Comparison of ENCODE assay signal across 9 cellular contexts in the genomic region with DNA sequence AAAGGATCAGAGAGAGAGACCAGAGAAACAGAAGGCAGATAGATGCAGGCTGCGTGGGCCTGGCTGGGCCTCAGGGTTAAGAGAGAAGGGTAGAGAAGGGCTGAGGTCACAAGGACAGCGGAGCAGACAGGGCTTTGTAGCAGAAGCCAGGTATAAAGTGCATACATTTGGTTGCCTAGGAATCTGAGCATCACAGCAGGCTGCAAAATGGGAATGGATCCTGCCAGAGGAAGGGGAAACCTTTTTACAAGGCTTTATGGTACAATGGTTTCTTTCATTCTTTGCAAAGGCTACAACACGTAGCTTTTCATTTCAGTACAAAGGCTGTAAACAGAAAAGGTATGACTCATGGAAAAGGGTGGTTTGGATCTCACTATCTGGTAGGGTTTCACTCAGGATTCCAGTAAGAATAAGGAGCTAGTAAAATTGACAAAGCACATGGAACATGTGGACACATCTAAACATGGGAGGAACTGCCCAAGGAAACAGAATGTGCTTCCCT.
DNase-seq lines count a peak whose midpoint lies in the region; ATAC-seq and TF ChIP-seq lines count a peak whose summit lies in the region.
"Had no signal": no experiment of that assay in that cellular context is flagged by ENCODE, and none has a peak within 500 bp of the region (broad histone marks: within the 10 kb centered on the region; RNA-seq: fewer than 3 reads in every experiment).

No MANE protein-coding gene starts in this region.

- TF ChIP-seq CTCF in lower lobe of right lung (IDR thresholded peaks at IDR 0.05) = no peak
- TF ChIP-seq CTCF in thyroid gland (IDR thresholded peaks at IDR 0.05) = no peak

- H3K4me3 Mint-ChIP-seq in central memory CD8-positive, alpha-beta T cell = no peak overlapping the region
- H3K4me3 Mint-ChIP-seq: CD8-positive, alpha-beta memory T cell had no signal

- no peaks in the 10 kb centered on the region for H3K9me3 Mint-ChIP-seq in central memory CD8-positive, alpha-beta T cell

- H3K4me1 Mint-ChIP-seq in central memory CD8-positive, alpha-beta T cell = no peaks in the 10 kb centered on the region
- H3K4me1 Mint-ChIP-seq: CD8-positive, alpha-beta memory T cell had no signal

- no peaks in the 10 kb centered on the region for H3K27me3 Mint-ChIP-seq in central memory CD8-positive, alpha-beta T cell

- intact Hi-C loops in lower lobe of right lung (cut with DNase I) = no loop called here
- intact Hi-C loops in thyroid gland (cut with DNase I) = no loop called here

- 83 to 87% methylated on average over 3 of the region's 3 CpGs for WGBS in thyroid gland, 2 donors

- H3K9ac ChIP-seq in HUES6 (ENCODE audit: low read length) = peak overlapping the region; percentile 35

- H3K4me3 ChIP-seq in HUES6 (ENCODE audit: low read depth, low read length) (no peak overlapping the region), lower lobe of right lung (no peak overlapping the region), thyroid gland (replicated peaks in 1 of 3) (no peak overlapping the region)

- H3K9me3 ChIP-seq in HUES6 (ENCODE audit: control insufficient read depth, insufficient read depth, low read depth, low read length) = no peaks in the 10 kb centered on the region
- H3K9me3 ChIP-seq in lower lobe of right lung = no peaks in the 10 kb centered on the region
- no peaks in the 10 kb centered on the region for H3K9me3 ChIP-seq in thyroid gland

- in situ Hi-C loops in Caki2 (cut with HindIII; ENCODE audit: low pct_unique_long_range_greater_than_20kb, low sequenced_read_pairs) = no loop called here

- H3K36me3 ChIP-seq in HUES6 (ENCODE audit: control insufficient read depth, insufficient read depth, low read length) = peaks cover 5% of the 10 kb centered on the region
- peaks cover 24% of the 10 kb centered on the region for H3K36me3 ChIP-seq in lower lobe of right lung
- no peaks in the 10 kb centered on the region for H3K36me3 ChIP-seq in thyroid gland

- H3K27me3 ChIP-seq in HUES6 (ENCODE audit: control insufficient read depth, insufficient read depth, low read length) (no peaks in the 10 kb centered on the region), lower lobe of right lung (ENCODE audit: low read depth) (no peaks in the 10 kb centered on the region), thyroid gland (no peaks in the 10 kb centered on the region)

- H3K27ac ChIP-seq in HUES6 (ENCODE audit: low read depth, low read length) = peak overlapping the region; percentile 65
- H3K27ac ChIP-seq in lower lobe of right lung = peak overlapping the region; percentile 48
- H3K27ac ChIP-seq in thyroid gland = no peak overlapping the region

- H3K4me1 ChIP-seq in HUES6 (ENCODE audit: control insufficient read depth, insufficient read depth, low read length) = peaks cover 33% of the 10 kb centered on the region
- no peaks in the 10 kb centered on the region for H3K4me1 ChIP-seq in lower lobe of right lung
- H3K4me1 ChIP-seq in thyroid gland = no peaks in the 10 kb centered on the region

- TF ChIP-seq POLR2A in thyroid gland (IDR thresholded peaks at IDR 0.05) = no peak

- H3K36me3 Mint-ChIP-seq in central memory CD8-positive, alpha-beta T cell (ENCODE audit: insufficient read depth) = no peaks in the 10 kb centered on the region
- H3K36me3 Mint-ChIP-seq: CD8-positive, alpha-beta memory T cell had no signal

- peak; percentile 28 for DNase-seq in Caki2 (ENCODE audit: low read depth)
- DNase-seq in central memory CD8-positive, alpha-beta T cell (ENCODE audit: low spot score in 2 of 2) = no peak
- no peak for DNase-seq in lower lobe of right lung
- no peak for DNase-seq in GM19240 (ENCODE audit: insufficient read length, low spot score)
- no peak for DNase-seq in stimulated activated naive CD4-positive, alpha-beta T cell (lab: John Stamatoyannopoulos, UW)
- no peak for DNase-seq in thyroid gland
- no peak for DNase-seq in NCI-H1694 (lab: John Stamatoyannopoulos, UW)
- DNase-seq: CD8-positive, alpha-beta memory T cell had no signal

- ATAC-seq in central memory CD8-positive, alpha-beta T cell (replicated peaks; ENCODE audit: extremely low read depth, poor library complexity, severe bottlenecking) = no peak
- no peak for ATAC-seq in lower lobe of right lung

- H3K27ac Mint-ChIP-seq in central memory CD8-positive, alpha-beta T cell (ENCODE audit: low read depth) = peak overlapping the region; percentile 39
- H3K27ac Mint-ChIP-seq: CD8-positive, alpha-beta memory T cell had no signal

Comparison
In these comparisons a context has a peak if more than half of its experiments do, and no peak if none do; other contexts are left out.
1. H3K27ac ChIP-seq: peak in HUES6 (single experiment) and lower lobe of right lung (single experiment); none in thyroid gland (0 of 3).